1 cellular context compared by ENCODE assay signal in the genomic region with DNA sequence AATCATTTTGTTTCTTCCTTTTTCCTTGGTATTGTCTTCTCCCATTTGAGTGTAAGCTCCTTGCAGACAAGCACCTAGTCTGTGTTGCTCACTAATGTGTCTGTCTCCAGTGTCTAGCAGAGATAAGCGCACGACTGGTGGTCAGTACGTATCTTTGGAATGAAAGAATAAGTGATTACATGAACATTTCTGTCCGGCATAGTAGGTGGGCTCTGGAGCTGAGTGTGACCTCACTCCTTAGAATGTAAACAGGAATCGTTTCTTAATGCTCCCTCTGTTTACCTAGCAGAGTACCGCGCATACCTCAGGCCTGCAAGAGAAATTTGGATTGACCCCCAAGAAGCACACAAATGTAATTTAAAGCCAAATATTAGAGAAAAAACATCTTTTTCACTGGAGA.
TF ChIP-seq lines count a peak whose summit lies in the region.

No MANE protein-coding gene starts in this region.

TF ChIP-seq in SK-N-SH, 30 proteins besides CTCF, POLR2A, EP300 and RAD21 (continued from another document):
- TF ChIP-seq, protein P1, sequence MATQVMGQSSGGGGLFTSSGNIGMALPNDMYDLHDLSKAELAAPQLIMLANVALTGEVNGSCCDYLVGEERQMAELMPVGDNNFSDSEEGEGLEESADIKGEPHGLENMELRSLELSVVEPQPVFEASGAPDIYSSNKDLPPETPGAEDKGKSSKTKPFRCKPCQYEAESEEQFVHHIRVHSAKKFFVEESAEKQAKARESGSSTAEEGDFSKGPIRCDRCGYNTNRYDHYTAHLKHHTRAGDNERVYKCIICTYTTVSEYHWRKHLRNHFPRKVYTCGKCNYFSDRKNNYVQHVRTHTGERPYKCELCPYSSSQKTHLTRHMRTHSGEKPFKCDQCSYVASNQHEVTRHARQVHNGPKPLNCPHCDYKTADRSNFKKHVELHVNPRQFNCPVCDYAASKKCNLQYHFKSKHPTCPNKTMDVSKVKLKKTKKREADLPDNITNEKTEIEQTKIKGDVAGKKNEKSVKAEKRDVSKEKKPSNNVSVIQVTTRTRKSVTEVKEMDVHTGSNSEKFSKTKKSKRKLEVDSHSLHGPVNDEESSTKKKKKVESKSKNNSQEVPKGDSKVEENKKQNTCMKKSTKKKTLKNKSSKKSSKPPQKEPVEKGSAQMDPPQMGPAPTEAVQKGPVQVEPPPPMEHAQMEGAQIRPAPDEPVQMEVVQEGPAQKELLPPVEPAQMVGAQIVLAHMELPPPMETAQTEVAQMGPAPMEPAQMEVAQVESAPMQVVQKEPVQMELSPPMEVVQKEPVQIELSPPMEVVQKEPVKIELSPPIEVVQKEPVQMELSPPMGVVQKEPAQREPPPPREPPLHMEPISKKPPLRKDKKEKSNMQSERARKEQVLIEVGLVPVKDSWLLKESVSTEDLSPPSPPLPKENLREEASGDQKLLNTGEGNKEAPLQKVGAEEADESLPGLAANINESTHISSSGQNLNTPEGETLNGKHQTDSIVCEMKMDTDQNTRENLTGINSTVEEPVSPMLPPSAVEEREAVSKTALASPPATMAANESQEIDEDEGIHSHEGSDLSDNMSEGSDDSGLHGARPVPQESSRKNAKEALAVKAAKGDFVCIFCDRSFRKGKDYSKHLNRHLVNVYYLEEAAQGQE (IDR thresholded peaks at IDR 0.05; ENCODE audit: low read depth, low read length): no peak
- TF ChIP-seq NFIC (IDR thresholded peaks at IDR 0.05; ENCODE audit: borderline replicate concordance) (no peak), TAF1 (IDR thresholded peaks at IDR 0.05; ENCODE audit: borderline replicate concordance, low read depth, low read length) (no peak), POLR2AphosphoS5 (IDR thresholded peaks at IDR 0.05; ENCODE audit: low read depth, low read length) (no peak), ELF1 (IDR thresholded peaks at IDR 0.05) (no peak), CHD2 (IDR thresholded peaks at IDR 0.05; ENCODE audit: low read length, partially characterized antibody) (no peak), RFX5 (IDR thresholded peaks at IDR 0.05; ENCODE audit: low read length) (no peak), MXI1 (IDR thresholded peaks at IDR 0.05; ENCODE audit: low read depth, low read length) (no peak), SIN3A (IDR thresholded peaks at IDR 0.05; ENCODE audit: borderline replicate concordance, low read depth, low read length) (no peak), GABPA (IDR thresholded peaks at IDR 0.05; ENCODE audit: low read depth) (no peak), PBX3 (IDR thresholded peaks at IDR 0.05) (no peak), TCF12 (IDR thresholded peaks at IDR 0.05) (no peak), SMC3 (IDR thresholded peaks at IDR 0.05; ENCODE audit: low read depth, low read length) (no peak)
- TF ChIP-seq, protein P2, sequence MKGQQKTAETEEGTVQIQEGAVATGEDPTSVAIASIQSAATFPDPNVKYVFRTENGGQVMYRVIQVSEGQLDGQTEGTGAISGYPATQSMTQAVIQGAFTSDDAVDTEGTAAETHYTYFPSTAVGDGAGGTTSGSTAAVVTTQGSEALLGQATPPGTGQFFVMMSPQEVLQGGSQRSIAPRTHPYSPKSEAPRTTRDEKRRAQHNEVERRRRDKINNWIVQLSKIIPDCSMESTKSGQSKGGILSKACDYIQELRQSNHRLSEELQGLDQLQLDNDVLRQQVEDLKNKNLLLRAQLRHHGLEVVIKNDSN (IDR thresholded peaks at IDR 0.05; ENCODE audit: borderline replicate concordance, low read depth): no peak
